20 cellular contexts compared by ENCODE assay signal in the genomic region with DNA sequence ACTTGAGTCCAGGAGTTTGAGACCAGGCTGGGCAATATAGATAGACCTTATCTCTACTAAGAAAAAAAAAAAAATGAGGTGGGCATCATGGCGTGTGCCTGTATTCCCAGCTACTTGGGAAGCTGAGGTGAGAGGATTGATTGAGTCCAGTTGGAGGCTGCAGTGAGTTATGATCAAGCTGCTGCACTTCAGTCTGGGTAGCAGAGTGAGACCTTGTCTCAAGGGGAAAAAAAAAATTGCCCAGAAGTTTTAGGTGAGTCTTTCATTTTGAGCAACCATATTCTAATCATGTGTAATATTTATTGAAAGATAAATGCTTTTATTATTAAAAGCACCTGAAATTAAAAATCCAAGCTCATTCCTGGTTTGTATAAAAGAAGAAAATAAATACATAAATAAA.
"Had no signal": no experiment of that assay in that cellular context is flagged by ENCODE, and none has a peak within 500 bp of the region (broad histone marks: within the 10 kb centered on the region; RNA-seq: fewer than 3 reads in every experiment).

No MANE protein-coding gene starts in this region.

- H3K4me1 ChIP-seq: prostate gland had no signal

- H3K36me3 ChIP-seq: prostate gland, suprapubic skin, upper lobe of right lung had no signal

- H3K4me3 ChIP-seq: prostate gland, skin epidermis, suprapubic skin, upper lobe of right lung had no signal

- H3K9me3 Mint-ChIP-seq: activated CD8-positive, alpha-beta T cell treated with anti-CD3 and anti-CD28 coated beads for 36 hours; activated T-cell treated with anti-CD3 and anti-CD28 coated beads, Interleukin-2, amount 50 U/mL, for 4 hours; nephron; stimulated activated naive CD8-positive, alpha-beta T cell treated with anti-CD3 and anti-CD28 coated beads, Interleukin-15, Interleukin-2, amounts not matched to agents 100 ng/mL and 50 ng/mL, for 24 hours; WTC11 had no signal

- H3K4me3 Mint-ChIP-seq: activated CD8-positive, alpha-beta T cell treated with anti-CD3 and anti-CD28 coated beads for 36 hours; activated naive CD8-positive, alpha-beta T cell; activated T-cell treated with anti-CD3 and anti-CD28 coated beads, Interleukin-2, amount 50 U/mL, for 4 hours; nephron; stimulated activated naive CD8-positive, alpha-beta T cell treated with anti-CD3 and anti-CD28 coated beads, Interleukin-15, Interleukin-2, amounts not matched to agents 100 ng/mL and 50 ng/mL, for 24 hours; WTC11 had no signal

- ATAC-seq: activated CD8-positive, alpha-beta T cell treated with anti-CD3 and anti-CD28 coated beads for 36 hours; activated T-cell treated with anti-CD3 and anti-CD28 coated beads, Interleukin-2, amount 50 U/mL, for 4 hours; right cardiac atrium; upper lobe of right lung; WTC11 had no signal

- FAIRE-seq: colon had no signal

- H3K27me3 Mint-ChIP-seq: activated CD8-positive, alpha-beta T cell treated with anti-CD3 and anti-CD28 coated beads for 36 hours; activated naive CD8-positive, alpha-beta T cell; stimulated activated naive CD8-positive, alpha-beta T cell treated with anti-CD3 and anti-CD28 coated beads, Interleukin-15, Interleukin-2, amounts not matched to agents 100 ng/mL and 50 ng/mL, for 24 hours had no signal

- H3K27ac ChIP-seq: prostate gland had no signal

- H3K36me3 Mint-ChIP-seq: WTC11 had no signal

- H3K27me3 ChIP-seq: suprapubic skin, upper lobe of right lung had no signal

- H3K9me3 ChIP-seq: prostate gland, suprapubic skin, upper lobe of right lung had no signal

- DNase-seq: activated CD4-positive, alpha-beta T cell treated with anti-CD3 and anti-CD28 coated beads for 48 hours; activated CD8-positive, alpha-beta T cell treated with anti-CD3 and anti-CD28 coated beads for 36 hours; activated effector memory CD4-positive, alpha-beta T cell treated with anti-CD3 and anti-CD28 coated beads, Interleukin-2, amount 50 U/mL, for 16 hours; activated T-cell treated with anti-CD3 and anti-CD28 coated beads, Interleukin-2, amount 50 U/mL, for 4 hours; amniotic stem cell; foreskin fibroblast; mesendoderm; occipital lobe; right cardiac atrium; stimulated activated CD4-positive, alpha-beta T cell treated with anti-CD3 and anti-CD28 coated beads, Interleukin-4, amount 100 ng/mL, for 4 hours; stimulated activated CD8-positive, alpha-beta memory T cell treated with anti-CD3 and anti-CD28 coated beads, Interleukin-4, amount 100 ng/mL, for 48 hours; upper lobe of right lung had no signal

- H3K27ac Mint-ChIP-seq: activated naive CD8-positive, alpha-beta T cell; WTC11 had no signal
